ENCODE assay signal across 8 cellular contexts in the genomic region with DNA sequence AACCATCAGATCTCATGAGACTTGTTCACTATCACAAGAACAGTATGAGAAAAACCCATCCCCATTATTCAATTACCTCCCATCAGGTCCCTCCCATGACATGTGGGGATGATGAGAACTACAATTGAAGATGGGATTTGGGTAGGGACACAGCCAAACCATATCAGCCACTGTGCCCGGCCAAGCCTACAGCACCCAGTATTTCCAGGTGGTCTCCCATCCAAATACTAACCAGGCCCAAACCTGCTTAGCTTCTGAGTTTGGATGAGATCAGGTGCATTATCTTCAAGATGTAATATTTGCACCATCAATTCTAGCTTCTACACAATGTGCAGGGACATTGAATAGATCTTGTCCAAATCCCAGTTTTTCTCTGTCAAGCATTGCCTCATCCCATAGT.
"Had no signal": no experiment of that assay in that cellular context is flagged by ENCODE, and none has a peak within 500 bp of the region (broad histone marks: within the 10 kb centered on the region; RNA-seq: fewer than 3 reads in every experiment).

No MANE protein-coding gene starts in this region.

- H3K27ac ChIP-seq: HL-60, KMS-11 had no signal

- H3K4me3 Mint-ChIP-seq: IgD-negative memory B cell had no signal

- H3K4me3 ChIP-seq: K562 had no signal

- H3K9ac ChIP-seq: KMS-11 had no signal

- ATAC-seq: K562 had no signal

- DNase-seq: IMR-90, KBM-7, KG1 had no signal

- FAIRE-seq: HTR-8/SVneo, K562 had no signal

- H3K4me2 ChIP-seq: KMS-11 had no signal

- H3K9me3 Mint-ChIP-seq: IgD-negative memory B cell had no signal

- H3K27me3 Mint-ChIP-seq: IgD-negative memory B cell had no signal

- H3K4me1 Mint-ChIP-seq: IgD-negative memory B cell had no signal

- H3K36me3 Mint-ChIP-seq: IgD-negative memory B cell had no signal
